8 cellular contexts compared by ENCODE assay signal in genomic region chr7:90594791-90595317, GRCh38. TPM values are rescaled to one million over a fixed set of nuclear protein-coding genes. Genes with fewer than 3 reads are reported as not detected.
DNase-seq lines count a peak whose midpoint lies in the region; ATAC-seq and TF ChIP-seq lines count a peak whose summit lies in the region.

No MANE protein-coding gene starts in this region.

- ATAC-seq in HG02870 (IDR thresholded peaks at IDR 0.05; ENCODE audit: unreplicated experiment) (no peak), GM19035 (IDR thresholded peaks at IDR 0.05; ENCODE audit: unreplicated experiment) (no peak), GM18867 (IDR thresholded peaks at IDR 0.05; ENCODE audit: unreplicated experiment) (no peak)

- no peak for TF ChIP-seq CTCF in dorsolateral prefrontal cortex (IDR thresholded peaks at IDR 0.05 in 54 of 56, conservative IDR thresholded peaks at IDR 0.05 in 2 of 56; ENCODE audit: low read depth in 1 of 56, partially characterized antibody in 56 of 56)

- DNase-seq in EL: peak; percentile 79
- DNase-seq in NCI-H1092 (lab: John Stamatoyannopoulos, UW): peak; percentile 27
- peak in 1 of 10 donors; percentile 29 for DNase-seq in dorsolateral prefrontal cortex
- peak; percentile 15 for DNase-seq in midbrain (lab: John Stamatoyannopoulos, UW)
- no peak for DNase-seq in cerebellum (ENCODE audit: low spot score)

- H3K27me3 ChIP-seq in dorsolateral prefrontal cortex: no peaks in the 10 kb centered on the region

- peak overlapping the region in 12 of 59 donors; percentile 3 to 81 (median 66) for H3K27ac ChIP-seq in dorsolateral prefrontal cortex

- H3K4me3 ChIP-seq in dorsolateral prefrontal cortex: peak overlapping the region in 52 of 59 donors; percentile 41 to 88 (median 79)

- intact Hi-C loops in dorsolateral prefrontal cortex (cut with DNase I): no loop called here

RNA-seq across cellular contexts. Expression of gene CDK14, which starts 1.3 kb away (rescaled TPM):
- total RNA-seq in dorsolateral prefrontal cortex: 100 to 1,000 TPM in 114 of 120 experiments, 10 to 100 TPM in 6; 58.1 to 259 (median 183) TPM
- 85.8 TPM for total RNA-seq in cerebellum
